Comparison of ENCODE assay signal across 8 cellular contexts in the genomic region with DNA sequence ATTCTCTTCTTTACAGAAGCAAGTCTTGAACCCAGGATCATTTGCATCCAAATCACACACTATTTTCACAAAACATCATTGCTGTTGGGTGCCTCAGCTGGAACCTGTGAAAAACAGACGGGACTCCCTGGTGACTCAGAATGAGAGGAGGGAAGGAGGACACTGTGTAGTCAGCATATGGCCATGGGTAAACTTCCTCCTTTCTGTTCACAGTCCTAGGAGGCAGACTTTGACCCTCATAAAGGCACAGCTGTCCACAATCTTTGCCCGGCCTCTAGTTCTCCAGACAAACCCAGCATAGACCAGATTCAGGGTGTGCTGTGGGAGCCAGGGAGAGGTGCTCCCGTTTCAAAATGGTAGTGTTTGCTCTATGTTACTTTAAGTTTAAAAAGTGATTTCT.
DNase-seq lines count a peak whose midpoint lies in the region; ATAC-seq and TF ChIP-seq lines count a peak whose summit lies in the region.

No MANE protein-coding gene starts in this region.

- H3K4me1 ChIP-seq in foreskin keratinocyte (no peaks in the 10 kb centered on the region), gastrocnemius medialis (peaks cover 9% of the 10 kb centered on the region in 2 donors)

- no peak overlapping the region for H3K27ac ChIP-seq in foreskin keratinocyte
- no peak overlapping the region for H3K27ac ChIP-seq in gastrocnemius medialis

- in situ Hi-C loops in G401 (cut with HindIII; ENCODE audit: low sequenced_read_pairs): no loop called here
- in situ Hi-C loops in gastrocnemius medialis (cut with MboI; ENCODE audit: low sequenced_read_pairs in 4 of 4): no loop called here

- TF ChIP-seq CTCF in foreskin keratinocyte (conservative IDR thresholded peaks at IDR 0.05) (no peak), gastrocnemius medialis (IDR thresholded peaks at IDR 0.05 in 4 of 5, conservative IDR thresholded peaks at IDR 0.05 in 1 of 5) (no peak)

- H3K9me3 ChIP-seq in gastrocnemius medialis: no peaks in the 10 kb centered on the region

- H3K4me3 ChIP-seq in gastrocnemius medialis: no peak overlapping the region

- intact Hi-C loops in gastrocnemius medialis (cut with DNase I; ENCODE audit: low total_unique reads): no loop called here

- no peak for TF ChIP-seq POLR2A in gastrocnemius medialis (IDR thresholded peaks at IDR 0.05)

- H3K36me3 ChIP-seq in gastrocnemius medialis: no peaks in the 10 kb centered on the region

- ATAC-seq in GM21515 (IDR thresholded peaks at IDR 0.05; ENCODE audit: unreplicated experiment) (peak; percentile 97), HG03565 (IDR thresholded peaks at IDR 0.05; ENCODE audit: unreplicated experiment) (peak; percentile 88), foreskin keratinocyte (peak; percentile 62), gastrocnemius medialis (no peak)

- H3K27me3 ChIP-seq in foreskin keratinocyte (peaks cover 2% of the 10 kb centered on the region), gastrocnemius medialis (no peaks in the 10 kb centered on the region)

- DNase-seq in G401 (ENCODE audit: low spot score) (peak; percentile 3), foreskin keratinocyte (no peak), gastrocnemius medialis (no peak), 8988T (no peak), COR-L47 (lab: John Stamatoyannopoulos, UW) (no peak)
- DNase-seq in stimulated activated CD4-positive, alpha-beta T cell treated with anti-CD3 and anti-CD28 coated beads, Interleukin-2, amount 100 ng/mL, for 24 hours: no peak

Comparison
In these comparisons a context has a peak if more than half of its experiments do, and no peak if none do; other contexts are left out.
1. ATAC-seq: peak in GM21515 (single experiment), HG03565 (single experiment) and foreskin keratinocyte (single experiment); none in gastrocnemius medialis (0 of 2).